Comparison of ENCODE assay signal across 29 cellular contexts in genomic region chr20:23029324-23029723, GRCh38. TPM values are rescaled to one million over a fixed set of nuclear protein-coding genes. Genes with fewer than 3 reads are reported as not detected.
"Had no signal": no experiment of that assay in that cellular context is flagged by ENCODE, and none has a peak within 500 bp of the region (broad histone marks: within the 10 kb centered on the region; RNA-seq: fewer than 3 reads in every experiment).

No MANE protein-coding gene starts in this region.

- H3K36me3 ChIP-seq: heart left ventricle, sigmoid colon, stomach, thyroid gland had no signal

- DNase-seq: activated CD4-positive, alpha-beta memory T cell treated with anti-CD3 and anti-CD28 coated beads, Interleukin-2, amount 10 ng/mL, durations not matched to agents 7 days and 5 days; activated CD4-positive, alpha-beta T cell treated with anti-CD3 and anti-CD28 coated beads, Interleukin-2, amount 10 ng/mL, durations not matched to agents 24 days and 14 days; activated CD4-positive, CD25-positive, alpha-beta regulatory T cell treated with anti-CD3 and anti-CD28 coated beads, Interleukin-2, amount 50 U/mL, for 72 hours; activated CD8-positive, alpha-beta memory T cell treated with anti-CD3 and anti-CD28 coated beads, Interleukin-2, amount 50 U/mL, for 48 hours; activated naive CD8-positive, alpha-beta T cell treated with anti-CD3 and anti-CD28 coated beads, Interleukin-2, amount 50 U/mL, for 24 hours; activated T-cell treated with anti-CD3 and anti-CD28 coated beads, Interleukin-2, amount 50 U/mL, for 24 hours; central memory CD4-positive, alpha-beta T cell; foreskin fibroblast; heart left ventricle; immature natural killer cell; kidney; left colon; mucosa of descending colon; sigmoid colon; small intestine; stimulated activated naive B cell treated with anti-CD40 and anti-IgM and Interleukin-4, amounts not matched to agents 10 μg/mL and 1 μg/mL and 100 μg/mL, for 72 hours; stomach; T-helper 9 cell; thyroid gland had no signal

- ATAC-seq: activated naive CD8-positive, alpha-beta T cell treated with anti-CD3 and anti-CD28 coated beads, Interleukin-2, amount 50 U/mL, for 24 hours; activated T-helper 17 cell treated with anti-CD3 and anti-CD28 coated beads, Interleukin-2, amount 50 U/mL, for 72 hours; heart left ventricle; left colon; mucosa of descending colon; natural killer cell treated with Interleukin-12 subunit alpha and Interleukin-12 subunit beta and Interleukin-15 and Interleukin-18, amount 100 ng/mL, for 72 hours; stimulated activated naive B cell treated with anti-CD40 and anti-IgM and Interleukin-4, amounts not matched to agents 10 μg/mL and 1 μg/mL and 100 μg/mL, for 72 hours had no signal

- H3K9me3 ChIP-seq: heart left ventricle, mucosa of descending colon, sigmoid colon, stomach, thyroid gland had no signal

- H3K27ac ChIP-seq: heart left ventricle, sigmoid colon, stomach, thyroid gland had no signal

- H3K4me3 ChIP-seq: heart left ventricle, lung, mucosa of descending colon, sigmoid colon, stomach, thyroid gland had no signal

- H3K4me1 ChIP-seq: sigmoid colon, stomach had no signal

- H3K27me3 ChIP-seq: thyroid gland had no signal

RNA-seq across cellular contexts. Expression of gene SSTR4, which starts 5.8 kb away (rescaled TPM):
- total RNA-seq: activated CD4-positive, alpha-beta memory T cell treated with anti-CD3 and anti-CD28 coated beads, Interleukin-2, amount 10 ng/mL, durations not matched to agents 7 days and 5 days; activated CD4-positive, alpha-beta T cell treated with anti-CD3 and anti-CD28 coated beads, Interleukin-2, amount 10 ng/mL, durations not matched to agents 24 days and 14 days; activated T-helper 17 cell treated with anti-CD3 and anti-CD28 coated beads, Interleukin-2, amount 50 U/mL, for 72 hours; endothelial cell of umbilical vein; kidney; left colon; lung; mesenteric fat pad; myocyte; natural killer cell treated with Interleukin-12 subunit alpha and Interleukin-12 subunit beta and Interleukin-15 and Interleukin-18, amount 100 ng/mL, for 72 hours; osteocyte; progenitor cell of endocrine pancreas; renal cortical epithelial cell; sigmoid colon; stomach; thyroid gland; ureter had no signal

RNA-seq across cellular contexts. Expression of gene THBD, which starts 20.1 kb away (rescaled TPM):
- total RNA-seq: activated CD4-positive, alpha-beta memory T cell treated with anti-CD3 and anti-CD28 coated beads, Interleukin-2, amount 10 ng/mL, durations not matched to agents 7 days and 5 days; activated CD4-positive, alpha-beta T cell treated with anti-CD3 and anti-CD28 coated beads, Interleukin-2, amount 10 ng/mL, durations not matched to agents 24 days and 14 days had no signal

RNA-seq across cellular contexts. Expression of gene CD93, which starts 56.8 kb away (rescaled TPM):
- total RNA-seq: myocyte, progenitor cell of endocrine pancreas had no signal
